8 cellular contexts compared by ENCODE assay signal in the genomic region with DNA sequence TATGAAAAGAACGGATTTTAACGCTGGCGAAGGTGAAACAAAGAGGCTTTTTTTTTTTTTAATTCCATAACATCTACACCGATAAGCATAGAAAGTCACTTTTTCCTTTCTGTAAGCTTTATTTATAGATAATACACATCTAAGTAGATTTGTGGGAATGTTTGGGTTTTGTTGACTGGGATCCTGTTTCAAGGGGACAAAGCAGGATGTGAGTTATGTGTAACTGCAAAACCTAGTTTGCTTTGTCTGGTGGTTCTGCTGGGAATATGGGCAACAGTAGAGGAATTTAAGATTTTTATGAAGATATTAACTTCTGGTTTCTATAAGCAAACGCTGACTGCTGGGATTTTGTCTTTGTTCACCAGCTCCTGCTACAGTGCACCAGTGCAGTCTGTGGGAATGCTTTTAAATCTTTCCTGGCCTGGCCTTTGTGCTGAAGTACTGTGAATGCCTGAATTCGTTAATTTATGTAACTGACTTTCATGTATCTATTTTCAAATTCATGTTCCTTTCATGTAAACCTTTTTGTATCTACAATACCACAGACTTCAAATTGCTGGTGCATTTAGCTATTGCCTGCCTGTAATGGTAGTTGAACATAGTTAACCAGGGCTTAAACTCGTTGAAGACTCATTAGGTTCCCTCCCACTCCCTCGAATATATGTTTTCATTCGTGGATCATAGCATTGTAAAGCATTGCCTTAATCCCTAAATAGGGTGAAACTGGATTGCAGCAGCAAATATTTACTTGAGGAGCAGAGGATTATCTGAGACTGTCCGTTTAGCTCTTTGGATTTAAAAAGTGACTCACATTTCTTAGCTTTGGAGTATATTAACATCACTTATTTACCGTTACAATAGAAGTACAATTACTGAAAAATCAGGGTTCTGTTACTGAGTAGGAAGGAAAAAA.
DNase-seq lines count a peak whose midpoint lies in the region; ATAC-seq and TF ChIP-seq lines count a peak whose summit lies in the region.

No MANE protein-coding gene starts in this region.

- H3K4me1 Mint-ChIP-seq in effector memory CD8-positive, alpha-beta T cell (ENCODE audit: low read depth in 2 of 2) = peaks cover 29 to 51% of the 10 kb centered on the region in 2 donors
- H3K4me1 Mint-ChIP-seq in nephron = peaks cover 40% of the 10 kb centered on the region

- no peaks in the 10 kb centered on the region for H3K9me3 Mint-ChIP-seq in effector memory CD8-positive, alpha-beta T cell
- no peaks in the 10 kb centered on the region for H3K9me3 Mint-ChIP-seq in nephron

- no peak for ATAC-seq in effector memory CD8-positive, alpha-beta T cell (replicated peaks)
- ATAC-seq in GM18502 (IDR thresholded peaks at IDR 0.05; ENCODE audit: poor library complexity, unreplicated experiment) = no peak
- ATAC-seq in GM18858 (IDR thresholded peaks at IDR 0.05; ENCODE audit: unreplicated experiment) = no peak
- ATAC-seq in GM18868 (IDR thresholded peaks at IDR 0.05; ENCODE audit: unreplicated experiment) = no peak

- peak overlapping the region; percentile 97 to 99 for H3K27ac Mint-ChIP-seq in effector memory CD8-positive, alpha-beta T cell
- peak overlapping the region; percentile 76 to 98 (median 96) for H3K27ac Mint-ChIP-seq in nephron

- peak overlapping the region; percentile 98 to 100 for H3K4me3 Mint-ChIP-seq in effector memory CD8-positive, alpha-beta T cell
- H3K4me3 Mint-ChIP-seq in nephron = peak overlapping the region; percentile 95 to 97 (median 97)

- DNase-seq in EH (ENCODE audit: low read depth) = peak; percentile 28
- DNase-seq in NCI-H82 (lab: John Stamatoyannopoulos, UW) = peak; percentile 74
- no peak for DNase-seq in effector memory CD8-positive, alpha-beta T cell
- DNase-seq in NCI-H2196 treated with DMSO at 0.1 percent for 48 hours (lab: John Stamatoyannopoulos, UW; ENCODE audit: unreplicated experiment) = no peak

- no peak for TF ChIP-seq CTCF in nephron (IDR thresholded peaks at IDR 0.05; ENCODE audit: unreplicated experiment in 3 of 3)

- H3K36me3 Mint-ChIP-seq in effector memory CD8-positive, alpha-beta T cell (ENCODE audit: insufficient read depth) = peaks cover 11% of the 10 kb centered on the region
- H3K36me3 Mint-ChIP-seq in nephron (ENCODE audit: low read depth) = peaks cover 13% of the 10 kb centered on the region

- no peaks in the 10 kb centered on the region for H3K27me3 Mint-ChIP-seq in effector memory CD8-positive, alpha-beta T cell
- H3K27me3 Mint-ChIP-seq in nephron (ENCODE audit: low read depth) = no peaks in the 10 kb centered on the region

Comparison
In these comparisons a context has a peak if more than half of its experiments do, and no peak if none do; other contexts are left out.
1. DNase-seq: peak in EH (single experiment) and NCI-H82 (single experiment); none in effector memory CD8-positive, alpha-beta T cell (0 of 3) and NCI-H2196 treated with DMSO at 0.1 percent for 48 hours (single experiment).